8 cellular contexts compared by ENCODE assay signal in the genomic region with DNA sequence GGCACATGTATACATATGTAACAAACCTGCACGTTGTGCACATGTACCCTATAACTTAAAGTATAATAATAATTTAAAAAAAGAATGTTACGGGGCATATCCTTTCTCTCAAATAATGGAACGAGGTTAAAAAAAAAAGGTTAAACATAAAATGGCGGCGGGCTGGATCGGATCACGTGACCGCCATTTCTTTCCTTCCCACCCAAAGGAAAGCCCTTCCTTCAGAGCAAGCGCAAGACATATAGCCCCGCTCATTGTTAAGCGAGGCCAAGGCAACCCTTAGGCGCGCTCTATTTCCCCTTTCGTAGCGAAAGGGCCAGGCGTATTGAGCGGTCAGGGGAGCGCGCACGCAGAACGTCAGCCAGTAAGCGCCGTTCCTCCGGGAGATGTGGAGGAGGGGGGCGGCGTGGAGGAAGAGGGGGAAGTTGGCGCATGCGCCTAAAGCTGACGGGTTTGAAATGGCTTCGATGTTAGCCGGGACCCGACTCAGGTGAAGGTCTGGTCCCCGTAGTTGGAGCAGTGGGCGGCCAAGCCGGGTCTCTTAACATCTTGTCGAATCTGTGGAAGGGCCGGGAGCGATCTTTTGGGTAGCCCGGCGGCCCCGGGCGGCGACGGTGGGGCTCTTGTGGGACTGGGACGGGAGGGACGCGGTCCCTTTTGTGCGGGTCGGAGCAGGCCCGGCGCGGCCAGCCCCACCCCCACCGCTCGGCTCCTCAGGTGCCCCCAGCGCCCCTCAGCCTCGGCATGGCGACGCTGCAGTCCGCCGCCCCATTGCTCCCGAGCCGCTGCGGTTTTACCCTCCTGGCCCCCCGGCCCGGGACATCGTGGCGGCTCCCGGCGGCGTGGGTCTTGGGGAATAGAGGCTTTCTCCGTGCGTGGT. TPM values are rescaled to one million over a fixed set of nuclear protein-coding genes. Genes with fewer than 3 reads are reported as not detected.
A peak's percentile ranks its signal among the peaks of the same experiment; 100 is the strongest.
DNase-seq lines count a peak whose midpoint lies in the region; ATAC-seq, FAIRE-seq and TF ChIP-seq lines count a peak whose summit lies in the region.

CCAR1 (plus strand) TSS at position 447 of the 880 bp plus-strand sequence. CDS start 1,266 bp downstream, outside the sequence.

- peak within 1 kb of the TSS; percentile 96 to 98 for H3K27ac Mint-ChIP-seq in T-cell

- H3K36me3 Mint-ChIP-seq in T-cell, result peaks cover 11% of the 10 kb centered on the region

- H3K9me3 ChIP-seq in cardiac muscle cell (ENCODE audit: low read depth), result no peaks in the 10 kb centered on the region
- H3K9me3 ChIP-seq in parathyroid adenoma (ENCODE audit: control insufficient read depth, low read length), result no peaks in the 10 kb centered on the region
- no peaks in the 10 kb centered on the region for H3K9me3 ChIP-seq in tibial nerve

- no peak for TF ChIP-seq CTCF in cardiac muscle cell (IDR thresholded peaks at IDR 0.05; ENCODE audit: low read depth, low read length)
- no peak for TF ChIP-seq CTCF in parathyroid adenoma (IDR thresholded peaks at IDR 0.05)
- no peak for TF ChIP-seq CTCF in tibial nerve (IDR thresholded peaks at IDR 0.05)

- H3K4me1 ChIP-seq in cardiac muscle cell (ENCODE audit: low read depth) (peaks cover 6% of the 10 kb centered on the region), parathyroid adenoma (peaks cover 4% of the 10 kb centered on the region), tibial nerve (peaks cover 0 to 11% (median 7%) of the 10 kb centered on the region in 4 donors)

- peak; percentile 68 to 96 for TF ChIP-seq EP300 in tibial nerve (IDR thresholded peaks at IDR 0.05)

- H3K36me3 ChIP-seq in cardiac muscle cell, result peaks cover 6% of the 10 kb centered on the region
- H3K36me3 ChIP-seq in parathyroid adenoma (ENCODE audit: control insufficient read depth, insufficient read depth, low read length), result no peaks in the 10 kb centered on the region
- peaks cover 0 to 27% (median 4%) of the 10 kb centered on the region in 3 donors for H3K36me3 ChIP-seq in tibial nerve

- CTCF ChIA-PET in T-cell (lab: Charles Lee), result interaction anchor here (0.6 to 0.7 kb wide), 2 partner anchors 515 to 879 kb away, joined by 3 to 10 read pairs; no protein-coding TSS in a partner anchor

- no peaks in the 10 kb centered on the region for H3K27me3 ChIP-seq in cardiac muscle cell
- H3K27me3 ChIP-seq in parathyroid adenoma (ENCODE audit: control insufficient read depth, insufficient read depth, low read length), result no peaks in the 10 kb centered on the region
- no peaks in the 10 kb centered on the region for H3K27me3 ChIP-seq in tibial nerve

- peak; percentile 96 for FAIRE-seq in GM12891 (lab: Jason Lieb, UNC)

- H3K4me2 ChIP-seq in parathyroid adenoma (ENCODE audit: low read length), result peak within 1 kb of the TSS; percentile 89

- H3K4me1 Mint-ChIP-seq in T-cell, result peaks cover 16 to 19% (median 18%) of the 10 kb centered on the region in 3 donors

- TF ChIP-seq POLR2A in GM12891 (IDR thresholded peaks at IDR 0.05; ENCODE audit: low read depth, low read length), result peak; percentile 90
- TF ChIP-seq POLR2A in tibial nerve (IDR thresholded peaks at IDR 0.05), result peak; percentile 47 to 67

- DNase-seq in GM12891 (ENCODE audit: insufficient read length, low spot score), result peak; percentile 92
- peak; percentile 92 for DNase-seq in NCI-H1436 treated with DMSO at 0.1 percent for 48 hours (lab: John Stamatoyannopoulos, UW)
- DNase-seq in T-cell, result peak; percentile 89 to 97 (median 96)
- peak; percentile 99 to 100 for DNase-seq in cardiac muscle cell (ENCODE audit: low read depth in 1 of 2, low spot score in 1 of 2)
- peak; percentile 91 to 96 for DNase-seq in tibial nerve (ENCODE audit: low spot score in 2 of 2)

- H3K9me3 Mint-ChIP-seq in T-cell, result no peaks in the 10 kb centered on the region

- H2AFZ ChIP-seq in parathyroid adenoma, result peak within 1 kb of the TSS; percentile 99

- H3K27me3 Mint-ChIP-seq in T-cell, result no peaks in the 10 kb centered on the region

- WGBS in adipose tissue, 3 donors, result 0% methylated on average over 61 to 72 of the region's 72 CpGs
- WGBS in tibial nerve, 2 donors, result 0% methylated on average over 41 to 48 of the region's 72 CpGs

- peak within 1 kb of the TSS; percentile 29 for H3K27ac ChIP-seq in adipose tissue (ENCODE audit: low read depth, low read length)
- peak within 1 kb of the TSS; percentile 99 for H3K27ac ChIP-seq in cardiac muscle cell
- peak within 1 kb of the TSS; percentile 99 for H3K27ac ChIP-seq in parathyroid adenoma
- peak within 1 kb of the TSS; percentile 90 to 94 (median 92) for H3K27ac ChIP-seq in tibial nerve

- H3K4me3 Mint-ChIP-seq in T-cell, result peak within 1 kb of the TSS; percentile 94 to 96 (median 96)

- H3K4me3 ChIP-seq in cardiac muscle cell (peak within 1 kb of the TSS; percentile 71), parathyroid adenoma (ENCODE audit: low read depth, low read length) (peak within 1 kb of the TSS; percentile 91), tibial nerve (peak within 1 kb of the TSS; percentile 80 to 97 (median 86))

- H3K79me2 ChIP-seq in parathyroid adenoma, result peaks cover 5% of the 10 kb centered on the region

- peak; percentile 96 for ATAC-seq in HG02840 (IDR thresholded peaks at IDR 0.05; ENCODE audit: low FRiP score, unreplicated experiment)
- ATAC-seq in T-cell (replicated peaks in 1 of 4), result peak; percentile 97 to 99 (median 98)

- POLR2A ChIA-PET in T-cell (lab: Charles Lee), result interaction anchor here (0.5 to 0.6 kb wide), 3 partner anchors 46 to 959 kb away, joined by 4 to 10 read pairs (median 5); no protein-coding TSS in a partner anchor

- peak within 1 kb of the TSS; percentile 98 for H3K9ac ChIP-seq in parathyroid adenoma

TF ChIP-seq in GM12891, 5 proteins besides CTCF, POLR2A, EP300 and RAD21:
- TF ChIP-seq POU2F2 (IDR thresholded peaks at IDR 0.05; ENCODE audit: low read depth, low read length), result no peak
- no peak for TF ChIP-seq SPI1 (IDR thresholded peaks at IDR 0.05; ENCODE audit: low read depth, low read length)
- TF ChIP-seq TAF1 (IDR thresholded peaks at IDR 0.05; ENCODE audit: low read depth, low read length), result peak; percentile 81
- no peak for TF ChIP-seq PAX5 (IDR thresholded peaks at IDR 0.05; ENCODE audit: insufficient read depth, low read length, severe bottlenecking)
- TF ChIP-seq POLR2AphosphoS5 (IDR thresholded peaks at IDR 0.05; ENCODE audit: low read depth, low read length), result peak; percentile 87

RNA-seq across cellular contexts. Expression of gene CCAR1, which starts in this region (rescaled TPM):
- 36.1 TPM for polyA plus RNA-seq in GM12891 (2012; ENCODE audit: low read depth, missing spikeins)
- total RNA-seq in T-cell, result 10 to 100 TPM; 73.1 to 91.1 (median 76.6) TPM
- polyA plus RNA-seq in adipose tissue, result 10 to 100 TPM; 10.8 to 34.9 (median 19.1) TPM
- total RNA-seq in cardiac muscle cell, result 61.4 and 85.7 TPM in 2 replicates
- polyA plus RNA-seq in cardiac muscle cell, result 63.8 and 98.1 TPM in 2 replicates
- total RNA-seq in tibial nerve, result 10 to 100 TPM; 45.4 to 88.5 (median 53.5) TPM

Comparison
In these comparisons a context has a peak if more than half of its experiments do, and no peak if none do; other contexts are left out.
1. Peak in every context shown above with its lines: DNase-seq, ATAC-seq, H3K4me3 ChIP-seq and H3K27ac ChIP-seq.
2. H3K27ac ChIP-seq: peak in every context shown above with its lines; median percentile 99 in cardiac muscle cell; 99 in parathyroid adenoma; 92 in tibial nerve; 29 in adipose tissue.